15 cellular contexts compared by ENCODE assay signal in the genomic region with DNA sequence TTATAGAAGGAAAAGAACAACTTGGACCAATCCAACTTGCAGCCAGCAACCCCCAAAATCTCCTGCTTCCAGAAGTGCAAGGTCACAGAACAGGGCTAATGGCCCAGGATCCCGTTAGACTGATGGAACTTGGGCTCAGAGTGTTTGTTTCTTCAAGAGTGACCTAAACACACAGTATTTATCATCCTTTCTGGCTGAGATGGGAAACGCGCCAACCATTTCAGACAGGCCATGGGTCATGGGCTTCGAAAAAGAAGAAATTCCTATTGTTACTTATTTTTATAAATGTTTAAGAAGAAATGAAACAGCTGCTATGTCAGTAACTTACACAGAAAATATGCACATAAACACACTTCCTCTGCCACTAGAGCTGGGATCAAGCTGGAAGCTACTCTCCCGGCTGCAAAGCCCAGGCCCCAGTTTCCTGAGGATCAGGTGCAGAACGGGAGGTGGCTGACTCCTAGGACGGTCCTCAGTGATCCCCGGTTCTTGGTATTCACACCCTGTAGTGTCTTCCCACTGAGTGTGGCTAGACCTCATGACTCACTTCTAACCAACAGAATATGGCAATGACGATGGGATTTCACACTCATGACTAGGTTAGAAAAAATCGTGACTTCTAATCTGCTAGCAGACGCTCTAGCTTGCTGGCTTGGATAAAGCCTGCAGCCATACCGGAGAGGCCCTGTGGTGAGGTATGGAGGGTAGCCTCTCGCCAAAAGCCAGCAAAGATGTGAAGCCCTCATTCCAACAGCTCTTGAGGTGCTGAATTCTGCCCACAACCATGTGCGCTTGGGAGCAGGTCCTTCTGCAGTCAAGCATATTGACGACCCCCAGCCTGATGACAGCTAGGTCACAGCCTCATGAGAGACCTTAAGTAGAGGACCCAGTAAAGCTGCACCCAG.
DNase-seq lines count a peak whose midpoint lies in the region; ATAC-seq, FAIRE-seq and TF ChIP-seq lines count a peak whose summit lies in the region.
"Had no signal": no experiment of that assay in that cellular context is flagged by ENCODE, and none has a peak within 500 bp of the region (broad histone marks: within the 10 kb centered on the region; RNA-seq: fewer than 3 reads in every experiment).

No MANE protein-coding gene starts in this region.

- H3K4me1 Mint-ChIP-seq in WTC11, result peaks cover 34% of the 10 kb centered on the region

- H3K9ac ChIP-seq in smooth muscle cell (ENCODE audit: low read depth), result no peak overlapping the region

- H3K36me3 ChIP-seq in gastroesophageal sphincter (peaks cover 0 to 62% of the 10 kb centered on the region in 2 donors), smooth muscle cell (ENCODE audit: low read depth) (no peaks in the 10 kb centered on the region), BE2C (no peaks in the 10 kb centered on the region)

- H4K20me1 ChIP-seq in smooth muscle cell (ENCODE audit: low read depth), result peaks cover 28% of the 10 kb centered on the region

- no peaks in the 10 kb centered on the region for H3K36me3 Mint-ChIP-seq in WTC11
- H3K36me3 Mint-ChIP-seq: immature natural killer cell had no signal

- POLR2A ChIA-PET in WTC11 (lab: Charles Lee), result no interaction called here

- H3K27me3 ChIP-seq in gastroesophageal sphincter (no peaks in the 10 kb centered on the region), smooth muscle cell (ENCODE audit: low read depth) (no peaks in the 10 kb centered on the region), BE2C (no peaks in the 10 kb centered on the region)
- H3K27me3 ChIP-seq: dorsolateral prefrontal cortex had no signal

- no peaks in the 10 kb centered on the region for H3K9me3 ChIP-seq in gastroesophageal sphincter
- no peaks in the 10 kb centered on the region for H3K9me3 ChIP-seq in smooth muscle cell (replicated peaks; ENCODE audit: low read depth)
- no peaks in the 10 kb centered on the region for H3K9me3 ChIP-seq in BE2C

- WGBS in gastroesophageal sphincter (ENCODE audit: low coverage in 1 of 2), 2 donors, result 20 to 37% methylated on average over 4 to 8 of the region's 15 CpGs
- 64% methylated on average over 15 of the region's 15 CpGs for WGBS in smooth muscle cell (ENCODE audit: low lambda C conversion rate)

- H3K4me1 ChIP-seq in gastroesophageal sphincter (peaks cover 0 to 68% (median 22%) of the 10 kb centered on the region in 3 donors), smooth muscle cell (ENCODE audit: low read depth) (no peaks in the 10 kb centered on the region), BE2C (no peaks in the 10 kb centered on the region)

- peak overlapping the region; percentile 31 to 81 (median 71) for H3K27ac ChIP-seq in gastroesophageal sphincter
- no peak overlapping the region for H3K27ac ChIP-seq in smooth muscle cell (ENCODE audit: low read depth)
- H3K27ac ChIP-seq: skin epidermis had no signal

- TF ChIP-seq POLR2A in H54 (IDR thresholded peaks at IDR 0.05; ENCODE audit: low read depth, low read length), result no peak
- no peak for TF ChIP-seq POLR2A in gastroesophageal sphincter (IDR thresholded peaks at IDR 0.05)

- CTCF ChIA-PET in WTC11 (lab: Charles Lee), result interaction anchor here (0.6 to 1.1 kb wide), 3 partner anchors 15 to 175 kb away, joined by 3 to 4 read pairs (median 3); no protein-coding TSS in a partner anchor

- H3K4me2 ChIP-seq in smooth muscle cell, result peak overlapping the region; percentile 36

- no peak overlapping the region for H3K4me3 Mint-ChIP-seq in WTC11
- H3K4me3 Mint-ChIP-seq: immature natural killer cell had no signal

- no peaks in the 10 kb centered on the region for H3K79me2 ChIP-seq in smooth muscle cell (ENCODE audit: low read depth)

- no peaks in the 10 kb centered on the region for H3K27me3 Mint-ChIP-seq in WTC11 (ENCODE audit: low read depth)

- no peak for TF ChIP-seq EP300 in gastroesophageal sphincter (IDR thresholded peaks at IDR 0.05)

- peak; percentile 50 for FAIRE-seq in H54 (lab: Jason Lieb, UNC)

- H3K27ac Mint-ChIP-seq in WTC11, result peak overlapping the region; percentile 14; the same call in 1 of the 2 replicates
- H3K27ac Mint-ChIP-seq: immature natural killer cell had no signal

- H3F3A ChIP-seq in smooth muscle cell (ENCODE audit: low read depth), result no peaks in the 10 kb centered on the region

- no peak overlapping the region for H2AFZ ChIP-seq in smooth muscle cell (ENCODE audit: low read depth)

- TF ChIP-seq CTCF in WTC11 (IDR thresholded peaks at IDR 0.05) (no peak), gastroesophageal sphincter (IDR thresholded peaks at IDR 0.05) (peak in 1 of 4 experiments; percentile 8), smooth muscle cell (IDR thresholded peaks at IDR 0.05; ENCODE audit: borderline replicate concordance, insufficient read depth, poor library complexity, severe bottlenecking) (no peak), BE2C (IDR thresholded peaks at IDR 0.05; ENCODE audit: low read depth, low read length) (no peak)

- ATAC-seq in WTC11 (no peak; the same call in 1 of the 2 replicates), gastroesophageal sphincter (peak; percentile 66)
- ATAC-seq: HCT116 had no signal

- DNase-seq in H54 (ENCODE audit: insufficient read length, low spot score) (peak; percentile 44), WTC11 (ENCODE audit: low spot score) (no peak), smooth muscle cell (lab: John Stamatoyannopoulos, UW; ENCODE audit: unreplicated experiment) (no peak), NCI-H1930 (lab: John Stamatoyannopoulos, UW) (no peak), NCI-H2227 (lab: John Stamatoyannopoulos, UW; ENCODE audit: unreplicated experiment) (no peak), BE2C (no peak), GM19238 (ENCODE audit: insufficient read length, low spot score) (no peak)
- DNase-seq: DMS53, dorsolateral prefrontal cortex, immature natural killer cell, NCI-H2171, T-helper 1 cell had no signal

- H3K4me3 ChIP-seq in gastroesophageal sphincter, result no peak overlapping the region
- H3K4me3 ChIP-seq in smooth muscle cell, result no peak overlapping the region
- H3K4me3 ChIP-seq in BE2C (ENCODE audit: low read depth, low read length), result no peak overlapping the region
- H3K4me3 ChIP-seq: dorsolateral prefrontal cortex, skin epidermis had no signal

- no peaks in the 10 kb centered on the region for H3K9me3 Mint-ChIP-seq in WTC11
- H3K9me3 Mint-ChIP-seq: immature natural killer cell had no signal

TF ChIP-seq in WTC11, 78 proteins besides CTCF, POLR2A, EP300 and RAD21 (continues in another document):
- TF ChIP-seq CREB1 (CRISPR knock-in tag; IDR thresholded peaks at IDR 0.05), result no peak
- no peak for TF ChIP-seq TEAD4 (CRISPR knock-in tag; IDR thresholded peaks at IDR 0.05)
- TF ChIP-seq ZNF263 (CRISPR knock-in tag; IDR thresholded peaks at IDR 0.05; ENCODE audit: low read depth), result no peak
- TF ChIP-seq, protein P1, sequence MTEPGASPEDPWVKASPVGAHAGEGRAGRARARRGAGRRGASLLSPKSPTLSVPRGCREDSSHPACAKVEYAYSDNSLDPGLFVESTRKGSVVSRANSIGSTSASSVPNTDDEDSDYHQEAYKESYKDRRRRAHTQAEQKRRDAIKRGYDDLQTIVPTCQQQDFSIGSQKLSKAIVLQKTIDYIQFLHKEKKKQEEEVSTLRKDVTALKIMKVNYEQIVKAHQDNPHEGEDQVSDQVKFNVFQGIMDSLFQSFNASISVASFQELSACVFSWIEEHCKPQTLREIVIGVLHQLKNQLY (CRISPR knock-in tag; IDR thresholded peaks at IDR 0.05), result no peak
- TF ChIP-seq, protein P2, sequence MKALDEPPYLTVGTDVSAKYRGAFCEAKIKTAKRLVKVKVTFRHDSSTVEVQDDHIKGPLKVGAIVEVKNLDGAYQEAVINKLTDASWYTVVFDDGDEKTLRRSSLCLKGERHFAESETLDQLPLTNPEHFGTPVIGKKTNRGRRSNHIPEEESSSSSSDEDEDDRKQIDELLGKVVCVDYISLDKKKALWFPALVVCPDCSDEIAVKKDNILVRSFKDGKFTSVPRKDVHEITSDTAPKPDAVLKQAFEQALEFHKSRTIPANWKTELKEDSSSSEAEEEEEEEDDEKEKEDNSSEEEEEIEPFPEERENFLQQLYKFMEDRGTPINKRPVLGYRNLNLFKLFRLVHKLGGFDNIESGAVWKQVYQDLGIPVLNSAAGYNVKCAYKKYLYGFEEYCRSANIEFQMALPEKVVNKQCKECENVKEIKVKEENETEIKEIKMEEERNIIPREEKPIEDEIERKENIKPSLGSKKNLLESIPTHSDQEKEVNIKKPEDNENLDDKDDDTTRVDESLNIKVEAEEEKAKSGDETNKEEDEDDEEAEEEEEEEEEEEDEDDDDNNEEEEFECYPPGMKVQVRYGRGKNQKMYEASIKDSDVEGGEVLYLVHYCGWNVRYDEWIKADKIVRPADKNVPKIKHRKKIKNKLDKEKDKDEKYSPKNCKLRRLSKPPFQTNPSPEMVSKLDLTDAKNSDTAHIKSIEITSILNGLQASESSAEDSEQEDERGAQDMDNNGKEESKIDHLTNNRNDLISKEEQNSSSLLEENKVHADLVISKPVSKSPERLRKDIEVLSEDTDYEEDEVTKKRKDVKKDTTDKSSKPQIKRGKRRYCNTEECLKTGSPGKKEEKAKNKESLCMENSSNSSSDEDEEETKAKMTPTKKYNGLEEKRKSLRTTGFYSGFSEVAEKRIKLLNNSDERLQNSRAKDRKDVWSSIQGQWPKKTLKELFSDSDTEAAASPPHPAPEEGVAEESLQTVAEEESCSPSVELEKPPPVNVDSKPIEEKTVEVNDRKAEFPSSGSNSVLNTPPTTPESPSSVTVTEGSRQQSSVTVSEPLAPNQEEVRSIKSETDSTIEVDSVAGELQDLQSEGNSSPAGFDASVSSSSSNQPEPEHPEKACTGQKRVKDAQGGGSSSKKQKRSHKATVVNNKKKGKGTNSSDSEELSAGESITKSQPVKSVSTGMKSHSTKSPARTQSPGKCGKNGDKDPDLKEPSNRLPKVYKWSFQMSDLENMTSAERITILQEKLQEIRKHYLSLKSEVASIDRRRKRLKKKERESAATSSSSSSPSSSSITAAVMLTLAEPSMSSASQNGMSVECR (CRISPR knock-in tag; IDR thresholded peaks at IDR 0.05; ENCODE audit: borderline replicate concordance), result no peak
